Comparison of ENCODE assay signal across 30 cellular contexts in genomic region chr5:109136906-109137305, GRCh38.
"Had no signal": no experiment of that assay in that cellular context is flagged by ENCODE, and none has a peak within 500 bp of the region (broad histone marks: within the 10 kb centered on the region; RNA-seq: fewer than 3 reads in every experiment).

No MANE protein-coding gene starts in this region.

- H3K9me3 ChIP-seq: adrenal gland, ascending aorta, body of pancreas, breast epithelium had no signal

- DNase-seq: activated effector memory CD4-positive, alpha-beta T cell treated with anti-CD3 and anti-CD28 coated beads, Interleukin-2, amount 50 U/mL, for 16 hours; activated effector memory CD4-positive, alpha-beta T cell treated with Interleukin-2 at 50 U/mL for 16 hours; activated gamma-delta T cell; activated gamma-delta T cell treated with Interleukin-2 at 50 U/mL for 16 hours; activated naive CD4-positive, alpha-beta T cell; activated naive CD4-positive, alpha-beta T cell treated with anti-CD3 and anti-CD28 coated beads for 36 hours; activated naive CD4-positive, alpha-beta T cell treated with anti-CD3 and anti-CD28 coated beads, Interleukin-2, amount 10 ng/mL, durations not matched to agents 7 days and 5 days; activated naive CD4-positive, alpha-beta T cell treated with anti-CD3 and anti-CD28 coated beads, Interleukin-2, amount 50 U/mL, for 16 hours; activated naive CD4-positive, alpha-beta T cell treated with Interleukin-2 at 50 U/mL for 16 hours; activated naive CD8-positive, alpha-beta T cell treated with anti-CD3 and anti-CD28 coated beads for 36 hours; activated naive CD8-positive, alpha-beta T cell treated with anti-CD3 and anti-CD28 coated beads, Interleukin-2, amount 10 ng/mL, durations not matched to agents 7 days and 5 days; activated naive CD8-positive, alpha-beta T cell treated with anti-CD3 and anti-CD28 coated beads, Interleukin-2, amount 50 U/mL, for 24 hours; activated T-cell treated with anti-CD3 and anti-CD28 coated beads, Interleukin-2, amount 50 U/mL, for 4 hours; activated T-cell treated with anti-CD3 and anti-CD28 coated beads, Interleukin-2, amount 50 U/mL, for 48 hours; activated T-cell treated with anti-CD3 and anti-CD28 coated beads, Interleukin-2, amount 50 U/mL, for 72 hours; adrenal gland; amniotic stem cell; amygdala; anterior cingulate cortex; aorta; body of pancreas; brain microvascular endothelial cell; caudate nucleus; central memory CD4-positive, alpha-beta T cell; cerebellar nuclear complex had no signal

- H3K27ac ChIP-seq: adrenal gland, ascending aorta, body of pancreas, brain microvascular endothelial cell, breast epithelium, cardiac muscle cell had no signal

- H3K27me3 ChIP-seq: adrenal gland, ascending aorta, body of pancreas, brain microvascular endothelial cell, breast epithelium, cardiac muscle cell had no signal

- ATAC-seq: activated naive CD4-positive, alpha-beta T cell treated with anti-CD3 and anti-CD28 coated beads, Interleukin-2, amount 50 U/mL, for 72 hours; activated naive CD8-positive, alpha-beta T cell treated with anti-CD3 and anti-CD28 coated beads, Interleukin-2, amount 50 U/mL, for 24 hours; activated T-cell treated with anti-CD3 and anti-CD28 coated beads, Interleukin-2, amount 50 U/mL, for 4 hours; activated T-cell treated with anti-CD3 and anti-CD28 coated beads, Interleukin-2, amount 50 U/mL, for 72 hours; activated T-helper 17 cell treated with anti-CD3 and anti-CD28 coated beads, Interleukin-2, amount 50 U/mL, for 72 hours; body of pancreas had no signal

- H3K36me3 ChIP-seq: adrenal gland, ascending aorta, brain microvascular endothelial cell, breast epithelium, cardiac muscle cell had no signal

- H3K4me1 ChIP-seq: breast epithelium had no signal

- H3K4me3 ChIP-seq: adrenal gland, ascending aorta, body of pancreas, breast epithelium, cardiac muscle cell had no signal
